In the genomic region with DNA sequence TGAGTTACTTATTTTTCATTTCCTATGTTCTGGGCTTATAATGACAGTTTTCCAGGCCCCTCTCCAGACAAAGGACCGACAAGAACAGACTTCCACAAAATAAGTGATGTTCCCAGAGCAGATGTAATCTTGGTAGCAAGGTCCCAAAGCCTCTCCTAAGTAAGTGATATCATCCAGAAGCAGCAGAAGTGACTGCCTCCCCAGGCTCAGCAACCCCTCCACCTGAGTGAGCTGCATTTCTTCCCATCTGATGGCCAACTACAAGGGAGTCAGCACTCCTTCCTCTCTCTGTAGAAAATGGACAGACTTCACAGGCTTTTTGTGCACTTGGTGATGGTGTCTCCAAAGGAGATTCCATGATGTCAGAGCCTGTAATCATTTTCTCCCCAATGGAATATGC, we compare ENCODE assay signal across 26 cellular contexts. TPM values are rescaled to one million over a fixed set of nuclear protein-coding genes. Genes with fewer than 3 reads are reported as not detected.
"Had no signal": no experiment of that assay in that cellular context is flagged by ENCODE, and none has a peak within 500 bp of the region (broad histone marks: within the 10 kb centered on the region; RNA-seq: fewer than 3 reads in every experiment).

No MANE protein-coding gene starts in this region.

- H3K4me1 Mint-ChIP-seq: stimulated activated memory B cell treated with anti-CD40 and anti-IgM and Interleukin-4, amounts not matched to agents 10 μg/mL and 1 μg/mL and 100 μg/mL, for 72 hours; T-cell had no signal

- H3K9me3 Mint-ChIP-seq: activated T-helper 1 cell treated with anti-CD3 and anti-CD28 coated beads, Interleukin-12 subunit alpha, Interleukin-12 subunit beta, Interleukin-2, Interleukin-4 antibody, amounts not matched to agents 30 ng/mL and 10 ng/mL and 1 ng/mL, durations not matched to agents 14 hours and 24 hours and 36 hours; T-helper 2 cell treated with Interferon-gamma antibody and Interleukin-4, amounts not matched to agents 5 μg/mL and 100 μg/mL, for 36 hours had no signal

- H3K27ac ChIP-seq: ascending aorta, coronary artery, hepatocyte, stomach, uterus, WERI-Rb-1 had no signal

- H3K9me3 ChIP-seq: adrenal gland, ascending aorta, mucosa of descending colon, stomach, transverse colon, uterus had no signal

- H3K27me3 Mint-ChIP-seq: activated naive CD8-positive, alpha-beta T cell; stimulated activated memory B cell treated with anti-CD40 and anti-IgM and Interleukin-4, amounts not matched to agents 10 μg/mL and 1 μg/mL and 100 μg/mL, for 72 hours; T-cell had no signal

- H2AFZ ChIP-seq: hepatocyte had no signal

- H3K4me3 Mint-ChIP-seq: activated CD8-positive, alpha-beta T cell treated with anti-CD3 and anti-CD28 coated beads, Interleukin-2, amount 10 ng/mL, durations not matched to agents 7 days and 5 days; activated naive CD8-positive, alpha-beta T cell; activated T-helper 1 cell treated with anti-CD3 and anti-CD28 coated beads, Interleukin-12 subunit alpha, Interleukin-12 subunit beta, Interleukin-2, Interleukin-4 antibody, amounts not matched to agents 30 ng/mL and 10 ng/mL and 1 ng/mL, durations not matched to agents 14 hours and 24 hours and 36 hours; neural crest cell; stimulated activated memory B cell treated with anti-CD40 and anti-IgM and Interleukin-4, amounts not matched to agents 10 μg/mL and 1 μg/mL and 100 μg/mL, for 72 hours; T-cell; T-helper 2 cell treated with Interferon-gamma antibody and Interleukin-4, amounts not matched to agents 5 μg/mL and 100 μg/mL, for 36 hours had no signal

- H3K4me3 ChIP-seq: adrenal gland, ascending aorta, coronary artery, hepatocyte, mucosa of descending colon, stomach, transverse colon, uterus had no signal

- DNase-seq: activated CD4-positive, alpha-beta T cell treated with anti-CD3 and anti-CD28 coated beads for 1 hour; activated CD4-positive, alpha-beta T cell treated with anti-CD3 and anti-CD28 coated beads, Interleukin-2, amount 50 U/mL, for 1 hour; activated CD8-positive, alpha-beta T cell treated with anti-CD3 and anti-CD28 coated beads, Interleukin-2, amount 10 ng/mL, durations not matched to agents 7 days and 5 days; activated gamma-delta T cell treated with Interleukin-2 at 50 U/mL for 16 hours; adrenal gland; cerebellar nuclear complex; foreskin fibroblast; left ventricle myocardium superior; mucosa of descending colon; posterior cingulate gyrus; small intestine; stimulated activated CD4-positive, alpha-beta T cell treated with anti-CD3 and anti-CD28 coated beads, Interleukin-2, amount 100 ng/mL, for 24 hours; stomach; T-cell; transverse colon; uterus; WERI-Rb-1 had no signal

- H3K4me1 ChIP-seq: ascending aorta, uterus had no signal

- ATAC-seq: activated CD8-positive, alpha-beta T cell treated with anti-CD3 and anti-CD28 coated beads, Interleukin-2, amount 10 ng/mL, durations not matched to agents 7 days and 5 days; left ventricle myocardium superior; mucosa of descending colon; sciatic nerve; stimulated activated memory B cell treated with anti-CD40 and anti-IgM and Interleukin-4, amounts not matched to agents 10 μg/mL and 1 μg/mL and 100 μg/mL, for 72 hours; T-cell had no signal

- H3K27me3 ChIP-seq: adrenal gland, ascending aorta, hepatocyte, stomach, transverse colon, uterus had no signal

- H3K4me2 ChIP-seq: hepatocyte had no signal

- H3K36me3 ChIP-seq: adrenal gland, ascending aorta, stomach, transverse colon, uterus, WERI-Rb-1 had no signal

- H3K27ac Mint-ChIP-seq: activated CD8-positive, alpha-beta T cell treated with anti-CD3 and anti-CD28 coated beads, Interleukin-2, amount 10 ng/mL, durations not matched to agents 7 days and 5 days; activated naive CD8-positive, alpha-beta T cell; activated T-helper 1 cell treated with anti-CD3 and anti-CD28 coated beads, Interleukin-12 subunit alpha, Interleukin-12 subunit beta, Interleukin-2, Interleukin-4 antibody, amounts not matched to agents 30 ng/mL and 10 ng/mL and 1 ng/mL, durations not matched to agents 14 hours and 24 hours and 36 hours; stimulated activated memory B cell treated with anti-CD40 and anti-IgM and Interleukin-4, amounts not matched to agents 10 μg/mL and 1 μg/mL and 100 μg/mL, for 72 hours; T-cell; T-helper 2 cell treated with Interferon-gamma antibody and Interleukin-4, amounts not matched to agents 5 μg/mL and 100 μg/mL, for 36 hours had no signal

RNA-seq across cellular contexts. Expression of gene SEMA6A, which starts 57.1 kb away (rescaled TPM):
- total RNA-seq: activated CD8-positive, alpha-beta T cell treated with anti-CD3 and anti-CD28 coated beads, Interleukin-2, amount 10 ng/mL, durations not matched to agents 7 days and 5 days had no signal
